Comparison of ENCODE assay signal across 11 cellular contexts in genomic region chr4:139243448-139244365, GRCh38. TPM values are rescaled to one million over a fixed set of nuclear protein-coding genes. Genes with fewer than 3 reads are reported as not detected.
DNase-seq lines count a peak whose midpoint lies in the region; ATAC-seq, FAIRE-seq and TF ChIP-seq lines count a peak whose summit lies in the region.
"Had no signal": no experiment of that assay in that cellular context is flagged by ENCODE, and none has a peak within 500 bp of the region (broad histone marks: within the 10 kb centered on the region; RNA-seq: fewer than 3 reads in every experiment).

No MANE protein-coding gene starts in this region.

- H3K4me3 ChIP-seq in esophagus muscularis mucosa (no peak overlapping the region), prostate gland (no peak overlapping the region)
- H3K4me3 ChIP-seq: cardiac muscle cell had no signal

- WGBS in esophagus muscularis mucosa = 91% methylated on average over 12 of the region's 12 CpGs
- WGBS in prostate gland = 81% methylated on average over 12 of the region's 12 CpGs

- TF ChIP-seq EP300 in esophagus muscularis mucosa (IDR thresholded peaks at IDR 0.05) = no peak

- H3K27ac ChIP-seq in esophagus muscularis mucosa (replicated peaks in 1 of 4) (peak overlapping the region in 3 of 4 donors; percentile 19 to 44 (median 29)), prostate gland (peak overlapping the region; percentile 56 to 59)
- H3K27ac ChIP-seq: cardiac muscle cell had no signal

- intact Hi-C loops in esophagus muscularis mucosa (cut with DNase I) = no loop called here
- intact Hi-C loops in prostate gland (cut with DNase I) = no loop called here
- intact Hi-C loops in activated T-helper 1 cell treated with anti-CD3 and anti-CD28 coated beads, Interleukin-12 subunit alpha, Interleukin-12 subunit beta, Interleukin-2, Interleukin-4 antibody, amounts not matched to agents 30 ng/mL and 10 ng/mL and 1 ng/mL, durations not matched to agents 14 hours and 24 hours and 36 hours (cut with micrococcal nuclease) = no loop called here

- H3K36me3 Mint-ChIP-seq in activated T-helper 1 cell treated with anti-CD3 and anti-CD28 coated beads, Interleukin-12 subunit alpha, Interleukin-12 subunit beta, Interleukin-2, Interleukin-4 antibody, amounts not matched to agents 30 ng/mL and 10 ng/mL and 1 ng/mL, durations not matched to agents 14 hours and 24 hours and 36 hours (ENCODE audit: low read depth) = no peaks in the 10 kb centered on the region

- DNase-seq in GM03348 (ENCODE audit: low spot score) (peak; percentile 85), RCC 7860 (ENCODE audit: low spot score) (peak; percentile 86), esophagus muscularis mucosa (ENCODE audit: extremely low spot score) (no peak), prostate gland (ENCODE audit: low spot score) (peak; percentile 36), SIG-M5 (lab: John Stamatoyannopoulos, UW) (no peak)
- no peak for DNase-seq in activated T-helper 1 cell treated with anti-CD3 and anti-CD28 coated beads, Interleukin-12 subunit alpha, Interleukin-12 subunit beta, Interleukin-2, Interleukin-4 antibody, amounts not matched to agents 30 ng/mL and 10 ng/mL and 1 ng/mL, durations not matched to agents 14 hours and 24 hours and 36 hours (ENCODE audit: low spot score)
- DNase-seq: T-helper 9 cell had no signal

- peaks cover 0 to 16% (median 12%) of the 10 kb centered on the region in 4 donors for H3K4me1 ChIP-seq in esophagus muscularis mucosa
- H3K4me1 ChIP-seq in prostate gland (replicated peaks) = no peaks in the 10 kb centered on the region

- peaks cover 5% of the 10 kb centered on the region for H3K27me3 Mint-ChIP-seq in activated T-helper 1 cell treated with anti-CD3 and anti-CD28 coated beads, Interleukin-12 subunit alpha, Interleukin-12 subunit beta, Interleukin-2, Interleukin-4 antibody, amounts not matched to agents 30 ng/mL and 10 ng/mL and 1 ng/mL, durations not matched to agents 14 hours and 24 hours and 36 hours (ENCODE audit: insufficient read depth)

- peak; percentile 78 for FAIRE-seq in RCC 7860 (lab: Jason Lieb, UNC)

- no peaks in the 10 kb centered on the region for H3K4me1 Mint-ChIP-seq in activated T-helper 1 cell treated with anti-CD3 and anti-CD28 coated beads, Interleukin-12 subunit alpha, Interleukin-12 subunit beta, Interleukin-2, Interleukin-4 antibody, amounts not matched to agents 30 ng/mL and 10 ng/mL and 1 ng/mL, durations not matched to agents 14 hours and 24 hours and 36 hours (ENCODE audit: low read depth)

- TF ChIP-seq POLR2A in esophagus muscularis mucosa (IDR thresholded peaks at IDR 0.05; ENCODE audit: low read depth) = no peak
- TF ChIP-seq POLR2A in prostate gland (IDR thresholded peaks at IDR 0.05) = no peak

- TF ChIP-seq CTCF in esophagus muscularis mucosa (IDR thresholded peaks at IDR 0.05) (no peak), prostate gland (IDR thresholded peaks at IDR 0.05) (no peak)

- H3K9me3 Mint-ChIP-seq in activated T-helper 1 cell treated with anti-CD3 and anti-CD28 coated beads, Interleukin-12 subunit alpha, Interleukin-12 subunit beta, Interleukin-2, Interleukin-4 antibody, amounts not matched to agents 30 ng/mL and 10 ng/mL and 1 ng/mL, durations not matched to agents 14 hours and 24 hours and 36 hours = peaks cover 2% of the 10 kb centered on the region

- no peak overlapping the region for H3K4me3 Mint-ChIP-seq in activated T-helper 1 cell treated with anti-CD3 and anti-CD28 coated beads, Interleukin-12 subunit alpha, Interleukin-12 subunit beta, Interleukin-2, Interleukin-4 antibody, amounts not matched to agents 30 ng/mL and 10 ng/mL and 1 ng/mL, durations not matched to agents 14 hours and 24 hours and 36 hours
- H3K4me3 Mint-ChIP-seq: nephron had no signal

- H3K9me3 ChIP-seq in esophagus muscularis mucosa (no peaks in the 10 kb centered on the region), prostate gland (no peaks in the 10 kb centered on the region)

- H3K27me3 ChIP-seq in esophagus muscularis mucosa = no peaks in the 10 kb centered on the region
- no peaks in the 10 kb centered on the region for H3K27me3 ChIP-seq in prostate gland (replicated peaks; ENCODE audit: insufficient read depth)
- H3K27me3 ChIP-seq: cardiac muscle cell had no signal

- H3K36me3 ChIP-seq in esophagus muscularis mucosa (no peaks in the 10 kb centered on the region), prostate gland (no peaks in the 10 kb centered on the region)
- H3K36me3 ChIP-seq: cardiac muscle cell had no signal

- no peak overlapping the region for H3K27ac Mint-ChIP-seq in activated T-helper 1 cell treated with anti-CD3 and anti-CD28 coated beads, Interleukin-12 subunit alpha, Interleukin-12 subunit beta, Interleukin-2, Interleukin-4 antibody, amounts not matched to agents 30 ng/mL and 10 ng/mL and 1 ng/mL, durations not matched to agents 14 hours and 24 hours and 36 hours
- H3K27ac Mint-ChIP-seq: nephron had no signal

- ATAC-seq in HG03280 (IDR thresholded peaks at IDR 0.05; ENCODE audit: unreplicated experiment) (no peak), HG02610 (IDR thresholded peaks at IDR 0.05; ENCODE audit: unreplicated experiment) (no peak)

RNA-seq across cellular contexts. Expression of gene MGARP, which starts 36.3 kb away (rescaled TPM):
- total RNA-seq in esophagus muscularis mucosa = 1 to 10 TPM; 2.0 to 4.3 (median 3.4) TPM
- total RNA-seq in prostate gland = 1 to 10 TPM in 1 of 2 donors, under 1 TPM in 1; 0.73 to 3.7 TPM
- 0.15 TPM in 1 of 2 replicates, not detected in the other for total RNA-seq in activated T-helper 1 cell treated with anti-CD3 and anti-CD28 coated beads, Interleukin-12 subunit alpha, Interleukin-12 subunit beta, Interleukin-2, Interleukin-4 antibody, amounts not matched to agents 30 ng/mL and 10 ng/mL and 1 ng/mL, durations not matched to agents 14 hours and 24 hours and 36 hours

RNA-seq across cellular contexts. Expression of gene NAA15, which starts 57.6 kb away (rescaled TPM):
- total RNA-seq in esophagus muscularis mucosa (10 to 100 TPM; 21.0 to 32.1 (median 25.3) TPM), prostate gland (10 to 100 TPM; 19.3 to 22.9 TPM)
- 104 and 110 TPM in 2 replicates for total RNA-seq in activated T-helper 1 cell treated with anti-CD3 and anti-CD28 coated beads, Interleukin-12 subunit alpha, Interleukin-12 subunit beta, Interleukin-2, Interleukin-4 antibody, amounts not matched to agents 30 ng/mL and 10 ng/mL and 1 ng/mL, durations not matched to agents 14 hours and 24 hours and 36 hours

RNA-seq across cellular contexts. Expression of gene NDUFC1, which starts 58.6 kb away (rescaled TPM):
- total RNA-seq in esophagus muscularis mucosa (10 to 100 TPM; 45.7 to 52.8 (median 50.8) TPM), prostate gland (10 to 100 TPM; 80.2 to 85.9 TPM)
- total RNA-seq in activated T-helper 1 cell treated with anti-CD3 and anti-CD28 coated beads, Interleukin-12 subunit alpha, Interleukin-12 subunit beta, Interleukin-2, Interleukin-4 antibody, amounts not matched to agents 30 ng/mL and 10 ng/mL and 1 ng/mL, durations not matched to agents 14 hours and 24 hours and 36 hours = 53.1 and 54.5 TPM in 2 replicates

Comparison
In these comparisons a context has a peak if more than half of its experiments do, and no peak if none do; other contexts are left out.
1. DNase-seq: peak in GM03348 (single experiment), RCC 7860 (single experiment) and prostate gland (single experiment); none in esophagus muscularis mucosa (single experiment), activated T-helper 1 cell treated with anti-CD3 and anti-CD28 coated beads, Interleukin-12 subunit alpha, Interleukin-12 subunit beta, Interleukin-2, Interleukin-4 antibody, amounts not matched to agents 30 ng/mL and 10 ng/mL and 1 ng/mL, durations not matched to agents 14 hours and 24 hours and 36 hours (single experiment) and SIG-M5 (single experiment).